Comparison of ENCODE assay signal across 8 cellular contexts in the genomic region with DNA sequence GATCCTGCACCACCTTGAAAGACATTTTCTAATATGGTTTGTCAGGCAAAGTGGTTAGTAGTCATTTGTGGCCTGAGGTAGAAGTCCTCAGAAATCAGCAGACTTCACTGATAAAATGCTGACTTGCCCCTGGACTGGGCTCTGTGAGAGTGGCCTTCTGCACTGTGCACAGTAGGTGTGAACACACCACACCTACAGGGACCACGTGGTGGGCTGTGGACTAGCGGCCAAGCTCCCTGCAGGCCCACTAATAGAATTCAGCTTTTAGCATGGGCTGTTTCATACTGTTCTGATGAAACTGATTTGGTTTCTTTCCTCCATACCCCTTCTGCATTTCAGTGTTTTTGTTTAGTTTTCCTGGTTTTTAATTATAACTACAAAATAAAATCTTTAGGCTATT.
"Had no signal": no experiment of that assay in that cellular context is flagged by ENCODE, and none has a peak within 500 bp of the region (broad histone marks: within the 10 kb centered on the region; RNA-seq: fewer than 3 reads in every experiment).

No MANE protein-coding gene starts in this region.

- H3K27me3 ChIP-seq: colonic mucosa, tibial artery, uterus had no signal

- H3K36me3 ChIP-seq: colonic mucosa, neutrophil, uterus had no signal

- H3K9me3 Mint-ChIP-seq: activated CD8-positive, alpha-beta T cell treated with anti-CD3 and anti-CD28 coated beads for 36 hours; activated naive CD4-positive, alpha-beta T cell treated with anti-CD3 and anti-CD28 coated beads, Interleukin-2, amount 50 U/mL, for 24 hours; naive thymus-derived CD4-positive, alpha-beta T cell; stimulated activated memory B cell treated with anti-CD40 and anti-IgM and Interleukin-4, amounts not matched to agents 10 μg/mL and 1 μg/mL and 100 μg/mL, for 72 hours had no signal

- H3K9me3 ChIP-seq: colonic mucosa, neutrophil, tibial artery, uterus had no signal

- H3K27ac Mint-ChIP-seq: activated CD8-positive, alpha-beta T cell treated with anti-CD3 and anti-CD28 coated beads for 36 hours; activated naive CD4-positive, alpha-beta T cell treated with anti-CD3 and anti-CD28 coated beads, Interleukin-2, amount 50 U/mL, for 24 hours; stimulated activated memory B cell treated with anti-CD40 and anti-IgM and Interleukin-4, amounts not matched to agents 10 μg/mL and 1 μg/mL and 100 μg/mL, for 72 hours had no signal

- H3K4me1 Mint-ChIP-seq: stimulated activated memory B cell treated with anti-CD40 and anti-IgM and Interleukin-4, amounts not matched to agents 10 μg/mL and 1 μg/mL and 100 μg/mL, for 72 hours had no signal

- H3K27ac ChIP-seq: colonic mucosa, neutrophil, uterus had no signal

- H3K4me3 Mint-ChIP-seq: activated CD8-positive, alpha-beta T cell treated with anti-CD3 and anti-CD28 coated beads for 36 hours had no signal

- H3K4me3 ChIP-seq: colonic mucosa had no signal

- H3K4me1 ChIP-seq: tibial artery, uterus had no signal

- H3K27me3 Mint-ChIP-seq: activated CD8-positive, alpha-beta T cell treated with anti-CD3 and anti-CD28 coated beads for 36 hours; activated naive CD4-positive, alpha-beta T cell treated with anti-CD3 and anti-CD28 coated beads, Interleukin-2, amount 50 U/mL, for 24 hours; naive thymus-derived CD4-positive, alpha-beta T cell; stimulated activated memory B cell treated with anti-CD40 and anti-IgM and Interleukin-4, amounts not matched to agents 10 μg/mL and 1 μg/mL and 100 μg/mL, for 72 hours had no signal
